In the genomic region with DNA sequence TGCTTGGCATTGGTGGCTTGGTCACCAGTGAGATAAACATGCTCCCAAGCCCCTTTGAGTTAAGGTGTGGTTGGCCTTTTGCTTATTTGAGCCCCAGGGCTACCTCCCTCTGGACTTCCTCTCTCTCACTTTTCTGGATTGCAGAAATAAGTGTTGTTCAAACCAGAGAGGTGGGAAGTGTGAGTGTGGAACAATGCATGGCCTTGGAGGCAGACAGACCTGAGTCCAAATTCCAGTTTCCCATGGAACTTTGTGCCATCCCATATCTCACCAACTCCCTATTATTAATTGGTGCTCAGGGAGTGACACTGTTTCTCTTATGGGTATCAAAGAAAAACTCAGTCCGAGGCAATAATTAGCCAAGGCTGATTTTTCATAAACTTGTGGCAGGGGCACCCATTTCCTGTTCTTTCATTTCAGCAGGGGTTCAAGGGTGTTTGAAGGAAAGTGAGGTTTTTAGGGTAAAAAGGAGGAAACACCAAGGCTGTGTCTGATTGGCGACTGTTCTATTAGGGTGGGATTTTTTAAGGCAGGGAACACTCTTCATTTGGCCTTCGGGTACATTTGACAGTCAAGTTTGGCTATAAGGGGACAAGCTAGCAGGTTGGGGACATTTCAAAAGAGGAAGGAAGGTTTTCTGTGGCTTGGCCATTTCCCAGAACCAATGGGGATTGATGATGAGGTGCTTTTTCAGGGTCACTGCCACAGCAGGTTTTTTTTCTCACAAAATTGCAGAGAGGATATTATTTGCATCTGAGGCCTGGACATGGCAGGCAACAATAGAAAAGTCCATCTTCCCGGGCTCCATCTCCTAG, we compare ENCODE assay signal across 12 cellular contexts.
A peak's percentile ranks its signal among the peaks of the same experiment; 100 is the strongest.
DNase-seq lines count a peak whose midpoint lies in the region; ATAC-seq and TF ChIP-seq lines count a peak whose summit lies in the region.
"Had no signal": no experiment of that assay in that cellular context is flagged by ENCODE, and none has a peak within 500 bp of the region (broad histone marks: within the 10 kb centered on the region; RNA-seq: fewer than 3 reads in every experiment).

No MANE protein-coding gene starts in this region.

- no peak for TF ChIP-seq CTCF in GM13977 (IDR thresholded peaks at IDR 0.05; ENCODE audit: extremely low read depth, insufficient read depth, missing control alignments)

- peak; percentile 75 for ATAC-seq in GM19351 (IDR thresholded peaks at IDR 0.05; ENCODE audit: unreplicated experiment)
- ATAC-seq in HG02678 (IDR thresholded peaks at IDR 0.05; ENCODE audit: unreplicated experiment): peak; percentile 67
- ATAC-seq in HG03469 (IDR thresholded peaks at IDR 0.05; ENCODE audit: unreplicated experiment): peak; percentile 38
- no peak for ATAC-seq in stimulated activated naive CD8-positive, alpha-beta T cell treated with anti-CD3 and anti-CD28 coated beads, Interleukin-15, Interleukin-2, amounts not matched to agents 100 U/mL and 50 U/mL, for 24 hours

- in situ Hi-C loops in GM13977 (cut with MboI; ENCODE audit: low pct_unique_long_range_greater_than_20kb, low sequenced_read_pairs, unreplicated experiment): no loop called here

- DNase-seq in GM13977 (ENCODE audit: low spot score) (peak; percentile 20), middle frontal gyrus (ENCODE audit: extremely low spot score, low spot score) (no peak), SHP77 treated with DMSO at 0.1 percent for 48 hours (lab: John Stamatoyannopoulos, UW) (no peak)
- no peak for DNase-seq in stimulated activated naive CD8-positive, alpha-beta T cell treated with anti-CD3 and anti-CD28 coated beads, Interleukin-15, Interleukin-2, amounts not matched to agents 100 U/mL and 50 U/mL, for 24 hours
- no peak for DNase-seq in activated naive CD4-positive, alpha-beta T cell treated with anti-CD3 and anti-CD28 coated beads, Interleukin-2, amount 50 U/mL, for 16 hours
- DNase-seq: activated CD4-positive, CD25-positive, alpha-beta regulatory T cell; central memory CD4-positive, alpha-beta T cell; immature natural killer cell; NCI-H524 had no signal
